8 cellular contexts compared by ENCODE assay signal in the genomic region with DNA sequence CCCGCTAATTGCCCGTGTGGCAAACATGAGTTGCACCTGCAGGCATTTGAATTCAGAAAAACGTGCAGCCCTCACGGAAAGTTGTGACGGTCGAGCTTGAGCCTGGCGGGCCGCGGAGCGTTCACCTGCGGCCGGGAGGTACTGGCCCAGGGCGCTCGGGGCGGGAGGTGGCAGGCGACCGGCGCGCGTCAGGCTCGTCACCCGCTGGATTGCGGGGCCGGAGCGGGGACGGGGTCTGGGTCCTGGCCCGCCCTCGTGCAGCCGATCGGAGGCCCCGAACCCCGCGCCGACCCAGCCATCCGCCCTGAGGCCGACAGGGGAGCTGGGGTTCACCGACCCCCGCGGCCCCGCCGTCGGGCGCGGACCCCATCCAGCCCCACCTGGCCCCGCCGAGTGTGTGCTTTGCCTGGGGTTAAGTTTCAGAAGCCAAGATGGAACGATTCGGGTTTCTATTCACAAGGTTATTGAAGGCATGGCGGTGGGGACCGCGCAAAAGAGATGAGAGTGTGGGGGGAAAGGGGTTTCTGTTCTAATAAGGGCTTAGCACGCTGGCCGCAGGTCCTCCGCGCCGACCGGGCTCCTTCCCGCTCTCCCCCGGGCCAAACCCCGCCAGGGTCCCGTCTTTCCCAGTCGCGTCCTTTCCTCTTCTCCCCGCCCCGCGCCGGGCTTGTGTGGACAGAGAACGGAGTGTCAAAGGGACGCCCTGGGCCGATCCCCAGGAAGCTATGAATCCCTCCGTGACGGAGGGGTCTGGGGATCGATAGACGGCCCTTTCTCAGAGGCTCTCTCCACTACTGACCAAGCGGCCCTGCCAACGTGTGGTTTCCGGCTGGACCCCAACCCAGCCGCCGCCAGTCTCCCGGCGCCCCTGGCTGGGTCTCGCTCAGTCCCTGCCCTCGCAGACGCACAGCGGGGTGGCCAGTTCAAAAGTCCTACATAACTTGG. TPM values are rescaled to one million over a fixed set of nuclear protein-coding genes. Genes with fewer than 3 reads are reported as not detected.
DNase-seq lines count a peak whose midpoint lies in the region; ATAC-seq, FAIRE-seq and TF ChIP-seq lines count a peak whose summit lies in the region.

No MANE protein-coding gene starts in this region.

- TF ChIP-seq CTCF in BJ (IDR thresholded peaks at IDR 0.05; ENCODE audit: insufficient read depth, low read depth, low read length) (no peak), colonic mucosa (IDR thresholded peaks at IDR 0.05) (no peak), lower leg skin (IDR thresholded peaks at IDR 0.05) (no peak)

- H3K27ac ChIP-seq in colonic mucosa: no peak overlapping the region

- POLR2A ChIA-PET in BJ (lab: Charles Lee): no interaction called here

- no peak overlapping the region for H3K27ac Mint-ChIP-seq in T-helper 17 cell
- H3K27ac Mint-ChIP-seq in stimulated activated memory B cell treated with anti-CD40 and anti-IgM and Interleukin-4, amounts not matched to agents 10 μg/mL and 1 μg/mL and 100 μg/mL, for 72 hours: no peak overlapping the region

- H3K36me3 Mint-ChIP-seq in T-helper 17 cell (ENCODE audit: low read depth): peaks cover 6% of the 10 kb centered on the region
- no peaks in the 10 kb centered on the region for H3K36me3 Mint-ChIP-seq in stimulated activated memory B cell treated with anti-CD40 and anti-IgM and Interleukin-4, amounts not matched to agents 10 μg/mL and 1 μg/mL and 100 μg/mL, for 72 hours

- DNase-seq in BJ (ENCODE audit: low read depth): no peak
- DNase-seq in HTR-8/SVneo (ENCODE audit: insufficient read length, low spot score): peak; percentile 9
- DNase-seq in T-helper 17 cell: peak in 1 of 3 donors; percentile 19
- DNase-seq in colonic mucosa: peak; percentile 33
- peak in 1 of 2 donors; percentile 89 for DNase-seq in lower leg skin (ENCODE audit: low spot score in 2 of 2)

- ATAC-seq in T-helper 17 cell (peak; percentile 4), GM18520 (IDR thresholded peaks at IDR 0.05; ENCODE audit: unreplicated experiment) (no peak), HG03460 (IDR thresholded peaks at IDR 0.05; ENCODE audit: unreplicated experiment) (no peak)
- ATAC-seq in stimulated activated memory B cell treated with anti-CD40 and anti-IgM and Interleukin-4, amounts not matched to agents 10 μg/mL and 1 μg/mL and 100 μg/mL, for 72 hours: peak; percentile 9

- FAIRE-seq in HTR-8/SVneo (lab: Jason Lieb, UNC): no peak

- no peaks in the 10 kb centered on the region for H3K9me3 ChIP-seq in T-helper 17 cell (ENCODE audit: control insufficient read depth, low read length, poor library complexity, severe bottlenecking)
- no peaks in the 10 kb centered on the region for H3K9me3 ChIP-seq in colonic mucosa

- WGBS in lower leg skin, 2 donors: 1 to 2% methylated on average over 70 to 85 of the region's 85 CpGs

- H3K4me1 ChIP-seq in colonic mucosa: peaks cover 5% of the 10 kb centered on the region

- H3K4me3 Mint-ChIP-seq in T-helper 17 cell: peak overlapping the region; percentile 92
- H3K4me3 Mint-ChIP-seq in stimulated activated memory B cell treated with anti-CD40 and anti-IgM and Interleukin-4, amounts not matched to agents 10 μg/mL and 1 μg/mL and 100 μg/mL, for 72 hours: peak overlapping the region; percentile 76

- intact Hi-C loops in colonic mucosa (cut with DNase I): no loop called here
- intact Hi-C loops in lower leg skin (cut with DNase I; ENCODE audit: low total_unique reads): no loop called here

- peaks cover 48% of the 10 kb centered on the region for H3K27me3 ChIP-seq in BJ (ENCODE audit: control insufficient read depth, insufficient read depth, low read length)
- H3K27me3 ChIP-seq in colonic mucosa: peaks cover 57% of the 10 kb centered on the region

- peak overlapping the region; percentile 57 to 78 for H3K9ac ChIP-seq in colonic mucosa (ENCODE audit: low read depth in 2 of 2, low read length in 2 of 2)

- peaks cover 31% of the 10 kb centered on the region for H3K4me1 Mint-ChIP-seq in T-helper 17 cell
- peaks cover 43% of the 10 kb centered on the region for H3K4me1 Mint-ChIP-seq in stimulated activated memory B cell treated with anti-CD40 and anti-IgM and Interleukin-4, amounts not matched to agents 10 μg/mL and 1 μg/mL and 100 μg/mL, for 72 hours

- H3K9me3 Mint-ChIP-seq in stimulated activated memory B cell treated with anti-CD40 and anti-IgM and Interleukin-4, amounts not matched to agents 10 μg/mL and 1 μg/mL and 100 μg/mL, for 72 hours: no peaks in the 10 kb centered on the region

- H3K36me3 ChIP-seq in BJ (ENCODE audit: control insufficient read depth, insufficient read depth, low read length): no peaks in the 10 kb centered on the region
- no peaks in the 10 kb centered on the region for H3K36me3 ChIP-seq in colonic mucosa

- peak overlapping the region; percentile 19 for H3K4me3 ChIP-seq in BJ (ENCODE audit: low read depth, low read length)
- peak overlapping the region; percentile 69 for H3K4me3 ChIP-seq in colonic mucosa
- peak overlapping the region; percentile 25 for H3K4me3 ChIP-seq in lower leg skin (ENCODE audit: low read depth, poor library complexity, severe bottlenecking)

- CTCF ChIA-PET in BJ (lab: Yijun Ruan, JAX): interaction anchor here (0.6 to 1.3 kb wide), 3 partner anchors 430 to 978 kb away, joined by 3 read pairs; no protein-coding TSS in a partner anchor

- no peak for TF ChIP-seq POLR2A in lower leg skin (IDR thresholded peaks at IDR 0.05)

- H3K27me3 Mint-ChIP-seq in T-helper 17 cell: peaks cover 54% of the 10 kb centered on the region
- peaks cover 63% of the 10 kb centered on the region for H3K27me3 Mint-ChIP-seq in stimulated activated memory B cell treated with anti-CD40 and anti-IgM and Interleukin-4, amounts not matched to agents 10 μg/mL and 1 μg/mL and 100 μg/mL, for 72 hours

RNA-seq across cellular contexts. Expression of a gene that starts 1.6 kb away (rescaled TPM):
- not detected in 2 replicates for polyA plus RNA-seq in BJ (2011; rRNA removed)
- not detected in 2 replicates for polyA minus RNA-seq in BJ (2011; rRNA and poly(A)+ RNA removed)
- total RNA-seq in T-helper 17 cell (under 1 TPM in 1 of 2 donors, not detected in 1; 0.23 TPM), colonic mucosa (under 1 TPM; 0.37 to 0.69 TPM), lower leg skin (1 to 10 TPM in 2 of 4 donors, under 1 TPM in 2; 0.65 to 2.9 (median 1.5) TPM)

RNA-seq across cellular contexts. Expression of a gene that starts 42.9 kb away (rescaled TPM):
- polyA plus RNA-seq in BJ (2011; rRNA removed): 27.2 and 29.7 TPM in 2 replicates
- 30.9 and 55.3 TPM in 2 replicates for polyA minus RNA-seq in BJ (2011; rRNA and poly(A)+ RNA removed)
- 10 to 100 TPM; 49.5 to 62.4 TPM for total RNA-seq in T-helper 17 cell
- 10 to 100 TPM; 24.9 to 59.3 TPM for total RNA-seq in colonic mucosa
- 10 to 100 TPM in 3 of 4 donors, 1 to 10 TPM in 1; 6.8 to 14.9 (median 13.3) TPM for total RNA-seq in lower leg skin

Comparison
In these comparisons a context has a peak if more than half of its experiments do, and no peak if none do; other contexts are left out.
1. H3K4me3 ChIP-seq: peak in every context shown above with its lines; median percentile 69 in colonic mucosa; 25 in lower leg skin; 19 in BJ.
2. ATAC-seq: peak in T-helper 17 cell (single experiment) and stimulated activated memory B cell treated with anti-CD40 and anti-IgM and Interleukin-4, amounts not matched to agents 10 μg/mL and 1 μg/mL and 100 μg/mL, for 72 hours (single experiment); none in GM18520 (single experiment) and HG03460 (single experiment).